In the genomic region with DNA sequence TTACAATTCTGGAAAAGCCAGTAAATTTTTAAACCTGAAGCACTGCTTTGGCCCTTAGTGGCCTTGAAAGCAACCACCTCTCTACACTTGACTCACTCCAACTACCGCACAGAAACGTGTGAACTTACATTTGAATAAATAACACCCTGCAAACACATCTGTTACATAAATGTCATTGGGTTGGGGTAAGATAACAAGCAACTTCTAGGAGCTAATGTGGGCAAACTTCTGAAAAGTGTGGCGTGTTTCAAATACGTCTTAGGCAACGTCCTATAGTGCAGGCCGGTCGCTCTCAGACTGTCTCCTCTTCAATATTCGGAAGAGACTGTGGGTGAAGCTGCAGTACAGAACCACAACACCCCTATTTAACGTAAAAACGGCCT, we compare ENCODE assay signal across 8 cellular contexts. TPM values are rescaled to one million over a fixed set of nuclear protein-coding genes. Genes with fewer than 3 reads are reported as not detected.
DNase-seq lines count a peak whose midpoint lies in the region; ATAC-seq, FAIRE-seq and TF ChIP-seq lines count a peak whose summit lies in the region.

No MANE protein-coding gene starts in this region.

- H3K4me1 ChIP-seq in iPS DF 6.9 (ENCODE audit: control insufficient read depth, insufficient read depth, low read length): peaks cover 2% of the 10 kb centered on the region; the same call in 1 of the 2 replicates
- H3K4me1 ChIP-seq in skeletal muscle satellite cell (ENCODE audit: control insufficient read depth, insufficient read depth, low read length): peaks cover 19% of the 10 kb centered on the region

- DNase-seq in ELR (ENCODE audit: low read depth) (peak; percentile 21), iPS DF 6.9 (ENCODE audit: low read depth, low spot score) (no peak), GM19239 (ENCODE audit: insufficient read length, low spot score) (no peak), GM12891 (ENCODE audit: insufficient read length, low spot score) (no peak)
- no peak for DNase-seq in activated naive CD8-positive, alpha-beta T cell treated with anti-CD3 and anti-CD28 coated beads, Interleukin-2, amount 10 ng/mL, durations not matched to agents 7 days and 5 days

- peaks cover 6% of the 10 kb centered on the region; the same call in 1 of the 2 replicates for H3K36me3 ChIP-seq in iPS DF 6.9 (ENCODE audit: control insufficient read depth, insufficient read depth, low read length)
- H3K36me3 ChIP-seq in skeletal muscle satellite cell (ENCODE audit: insufficient read depth, low read length): peaks cover 15% of the 10 kb centered on the region

- peaks cover 10% of the 10 kb centered on the region for H3K36me3 Mint-ChIP-seq in activated naive CD8-positive, alpha-beta T cell treated with anti-CD3 and anti-CD28 coated beads, Interleukin-2, amount 10 ng/mL, durations not matched to agents 7 days and 5 days

- no peaks in the 10 kb centered on the region for H3K9me3 ChIP-seq in iPS DF 6.9 (ENCODE audit: control insufficient read depth, insufficient read depth, low read length)
- no peaks in the 10 kb centered on the region for H3K9me3 ChIP-seq in skeletal muscle satellite cell (replicated peaks; ENCODE audit: low read length)

- H3K4me1 Mint-ChIP-seq in activated naive CD8-positive, alpha-beta T cell treated with anti-CD3 and anti-CD28 coated beads, Interleukin-2, amount 10 ng/mL, durations not matched to agents 7 days and 5 days: peaks cover 21% of the 10 kb centered on the region

- TF ChIP-seq POLR2A in GM12891 (IDR thresholded peaks at IDR 0.05; ENCODE audit: low read depth, low read length): no peak

- ATAC-seq in GM19463 (IDR thresholded peaks at IDR 0.05; ENCODE audit: unreplicated experiment) (peak; percentile 15), HG03520 (IDR thresholded peaks at IDR 0.05; ENCODE audit: unreplicated experiment) (peak; percentile 24)
- ATAC-seq in activated naive CD8-positive, alpha-beta T cell treated with anti-CD3 and anti-CD28 coated beads, Interleukin-2, amount 10 ng/mL, durations not matched to agents 7 days and 5 days (ENCODE audit: low read depth): peak; percentile 50

- H3K27me3 ChIP-seq in iPS DF 6.9 (ENCODE audit: control insufficient read depth, insufficient read depth, low read length) (no peaks in the 10 kb centered on the region), skeletal muscle satellite cell (ENCODE audit: control insufficient read depth, insufficient read depth, low read length) (no peaks in the 10 kb centered on the region)

- FAIRE-seq in GM19239 (lab: Jason Lieb, UNC) (no peak), GM12891 (lab: Jason Lieb, UNC) (no peak)

- H3K9me3 Mint-ChIP-seq in activated naive CD8-positive, alpha-beta T cell treated with anti-CD3 and anti-CD28 coated beads, Interleukin-2, amount 10 ng/mL, durations not matched to agents 7 days and 5 days: peaks cover 2% of the 10 kb centered on the region

- no peak overlapping the region for H3K27ac ChIP-seq in iPS DF 6.9 (ENCODE audit: low read length)

- H3K9ac ChIP-seq in skeletal muscle satellite cell (ENCODE audit: low read depth, low read length): peak overlapping the region; percentile 93

- POLR2A ChIA-PET in activated naive CD8-positive, alpha-beta T cell treated with anti-CD3 and anti-CD28 coated beads, Interleukin-2, amount 10 ng/mL, durations not matched to agents 7 days and 5 days (lab: Charles Lee): no interaction called here

- H3K4me3 Mint-ChIP-seq in activated naive CD8-positive, alpha-beta T cell treated with anti-CD3 and anti-CD28 coated beads, Interleukin-2, amount 10 ng/mL, durations not matched to agents 7 days and 5 days: peak overlapping the region; percentile 91

- peak overlapping the region; percentile 82 for H3K4me2 ChIP-seq in skeletal muscle satellite cell (ENCODE audit: low read length)

- peak overlapping the region; percentile 98 for H3K4me3 ChIP-seq in iPS DF 6.9 (ENCODE audit: low read length)
- H3K4me3 ChIP-seq in skeletal muscle satellite cell (ENCODE audit: low read length): peak overlapping the region; percentile 100

- peak overlapping the region; percentile 90 for H3K27ac Mint-ChIP-seq in activated naive CD8-positive, alpha-beta T cell treated with anti-CD3 and anti-CD28 coated beads, Interleukin-2, amount 10 ng/mL, durations not matched to agents 7 days and 5 days

- WGBS in iPS DF 6.9 (ENCODE audit: insufficient coverage, insufficient read length): no CpG with 5 or more reads among the region's 10 CpGs

- H3K27me3 Mint-ChIP-seq in activated naive CD8-positive, alpha-beta T cell treated with anti-CD3 and anti-CD28 coated beads, Interleukin-2, amount 10 ng/mL, durations not matched to agents 7 days and 5 days: no peaks in the 10 kb centered on the region

TF ChIP-seq in GM12891, 5 proteins besides CTCF, POLR2A, EP300 and RAD21:
- TF ChIP-seq PAX5 (IDR thresholded peaks at IDR 0.05; ENCODE audit: insufficient read depth, low read length, severe bottlenecking) (no peak), SPI1 (IDR thresholded peaks at IDR 0.05; ENCODE audit: low read depth, low read length) (no peak), POU2F2 (IDR thresholded peaks at IDR 0.05; ENCODE audit: low read depth, low read length) (no peak), POLR2AphosphoS5 (IDR thresholded peaks at IDR 0.05; ENCODE audit: low read depth, low read length) (no peak), TAF1 (IDR thresholded peaks at IDR 0.05; ENCODE audit: low read depth, low read length) (no peak)

RNA-seq across cellular contexts. Expression of a gene that starts 0.5 kb away (rescaled TPM):
- total RNA-seq in activated naive CD8-positive, alpha-beta T cell treated with anti-CD3 and anti-CD28 coated beads, Interleukin-2, amount 10 ng/mL, durations not matched to agents 7 days and 5 days: 10 to 100 TPM; 20.3 to 20.8 TPM
- 30.8 and 32.2 TPM in 2 replicates for total RNA-seq in skeletal muscle satellite cell (2012; rRNA removed)
- polyA plus RNA-seq in GM12891 (2012; ENCODE audit: low read depth, missing spikeins): 15.8 TPM
